18 cellular contexts compared by ENCODE assay signal in genomic region chr6:163285689-163286088, GRCh38.
"Had no signal": no experiment of that assay in that cellular context is flagged by ENCODE, and none has a peak within 500 bp of the region (broad histone marks: within the 10 kb centered on the region; RNA-seq: fewer than 3 reads in every experiment).

No MANE protein-coding gene starts in this region.

- H3K4me3 Mint-ChIP-seq: activated T-helper 1 cell treated with anti-CD3 and anti-CD28 coated beads, Interleukin-12 subunit alpha, Interleukin-12 subunit beta, Interleukin-2, Interleukin-4 antibody, amounts not matched to agents 30 ng/mL and 10 ng/mL and 1 ng/mL, durations not matched to agents 14 hours and 24 hours and 36 hours; dendritic cell treated with granulocyte-macrophage colony-stimulating factor and Interleukin-4, amounts not matched to agents 40 ng/mL and 50 ng/mL, for 4 days; stimulated activated effector memory CD8-positive, alpha-beta T cell treated with anti-CD3 and anti-CD28 coated beads, Interleukin-12 subunit alpha, Interleukin-12 subunit beta, amount 100 ng/mL, for 72 hours had no signal

- H3K9me3 Mint-ChIP-seq: activated naive CD4-positive, alpha-beta T cell treated with anti-CD3 and anti-CD28 coated beads, Interleukin-2, amount 50 U/mL, for 72 hours; activated T-helper 1 cell treated with anti-CD3 and anti-CD28 coated beads, Interleukin-12 subunit alpha, Interleukin-12 subunit beta, Interleukin-2, Interleukin-4 antibody, amounts not matched to agents 30 ng/mL and 10 ng/mL and 1 ng/mL, durations not matched to agents 14 hours and 24 hours and 36 hours; dendritic cell treated with granulocyte-macrophage colony-stimulating factor and Interleukin-4, amounts not matched to agents 40 ng/mL and 50 ng/mL, for 4 days; stimulated activated effector memory CD8-positive, alpha-beta T cell treated with anti-CD3 and anti-CD28 coated beads, Interleukin-12 subunit alpha, Interleukin-12 subunit beta, amount 100 ng/mL, for 72 hours had no signal

- H3K9me3 ChIP-seq: adrenal gland, esophagus squamous epithelium, right lobe of liver, thyroid gland had no signal

- H3K27me3 ChIP-seq: adrenal gland, esophagus squamous epithelium, hepatocyte, right lobe of liver, thyroid gland had no signal

- ATAC-seq: activated naive CD4-positive, alpha-beta T cell treated with anti-CD3 and anti-CD28 coated beads, Interleukin-2, amount 50 U/mL, for 72 hours; left lobe of liver; right lobe of liver; stimulated activated effector memory CD8-positive, alpha-beta T cell treated with anti-CD3 and anti-CD28 coated beads, Interleukin-12 subunit alpha, Interleukin-12 subunit beta, amount 100 ng/mL, for 72 hours had no signal

- H3K4me3 ChIP-seq: adrenal gland, esophagus squamous epithelium, hepatocyte, right lobe of liver, thyroid gland had no signal

- H3K27ac ChIP-seq: adrenal gland, esophagus squamous epithelium, hepatocyte, right lobe of liver, thyroid gland, WERI-Rb-1 had no signal

- H3K4me1 ChIP-seq: adrenal gland, esophagus squamous epithelium, right lobe of liver, thyroid gland had no signal

- H3K36me3 Mint-ChIP-seq: stimulated activated effector memory CD8-positive, alpha-beta T cell treated with anti-CD3 and anti-CD28 coated beads, Interleukin-12 subunit alpha, Interleukin-12 subunit beta, amount 100 ng/mL, for 72 hours had no signal

- H2AFZ ChIP-seq: hepatocyte had no signal

- DNase-seq: activated CD4-positive, alpha-beta T cell treated with anti-CD3 and anti-CD28 coated beads for 1 hour; activated CD4-positive, alpha-beta T cell treated with anti-CD3 and anti-CD28 coated beads, Interleukin-2, amount 50 U/mL, for 48 hours; activated gamma-delta T cell treated with Interleukin-2 at 50 U/mL for 16 hours; adrenal gland; effector memory CD4-positive, alpha-beta T cell; esophagus squamous epithelium; islet precursor cell; right lobe of liver; stimulated activated CD4-positive, alpha-beta T cell treated with anti-CD3 and anti-CD28 coated beads, Interleukin-4, amount 100 ng/mL, for 24 hours; SW 1271; thyroid gland; WERI-Rb-1 had no signal

- H3K27ac Mint-ChIP-seq: activated naive CD4-positive, alpha-beta T cell treated with anti-CD3 and anti-CD28 coated beads, Interleukin-2, amount 50 U/mL, for 72 hours; activated T-helper 1 cell treated with anti-CD3 and anti-CD28 coated beads, Interleukin-12 subunit alpha, Interleukin-12 subunit beta, Interleukin-2, Interleukin-4 antibody, amounts not matched to agents 30 ng/mL and 10 ng/mL and 1 ng/mL, durations not matched to agents 14 hours and 24 hours and 36 hours; dendritic cell treated with granulocyte-macrophage colony-stimulating factor and Interleukin-4, amounts not matched to agents 40 ng/mL and 50 ng/mL, for 4 days; stimulated activated effector memory CD8-positive, alpha-beta T cell treated with anti-CD3 and anti-CD28 coated beads, Interleukin-12 subunit alpha, Interleukin-12 subunit beta, amount 100 ng/mL, for 72 hours had no signal

- H3K36me3 ChIP-seq: adrenal gland, esophagus squamous epithelium, right lobe of liver, thyroid gland, WERI-Rb-1 had no signal

- H3K4me2 ChIP-seq: hepatocyte had no signal
